Comparison of ENCODE assay signal across 5 cellular contexts in the genomic region with DNA sequence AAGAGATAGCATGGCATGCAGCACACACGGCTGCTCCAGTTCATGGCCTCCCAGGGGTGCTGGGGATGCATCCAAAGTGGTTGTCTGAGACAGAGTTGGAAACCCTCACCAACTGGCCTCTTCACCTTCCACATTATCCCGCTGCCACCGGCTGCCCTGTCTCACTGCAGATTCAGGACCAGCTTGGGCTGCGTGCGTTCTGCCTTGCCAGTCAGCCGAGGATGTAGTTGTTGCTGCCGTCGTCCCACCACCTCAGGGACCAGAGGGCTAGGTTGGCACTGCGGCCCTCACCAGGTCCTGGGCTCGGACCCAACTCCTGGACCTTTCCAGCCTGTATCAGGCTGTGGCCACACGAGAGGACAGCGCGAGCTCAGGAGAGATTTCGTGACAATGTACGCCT. TPM values are rescaled to one million over a fixed set of nuclear protein-coding genes. Genes with fewer than 3 reads are reported as not detected.
DNase-seq lines count a peak whose midpoint lies in the region; TF ChIP-seq lines count a peak whose summit lies in the region.
"Had no signal": no experiment of that assay in that cellular context is flagged by ENCODE, and none has a peak within 500 bp of the region (broad histone marks: within the 10 kb centered on the region; RNA-seq: fewer than 3 reads in every experiment).

No MANE protein-coding gene starts in this region.

- no peaks in the 10 kb centered on the region for H3K4me1 ChIP-seq in mammary epithelial cell (ENCODE audit: insufficient read depth, low read length)

- H3K4me2 ChIP-seq in mammary epithelial cell (ENCODE audit: insufficient read depth, low read depth, low read length): no peak overlapping the region

- no peak overlapping the region for H3K27ac ChIP-seq in mammary epithelial cell (ENCODE audit: insufficient read depth, low read depth, low read length)
- H3K27ac ChIP-seq: GM23248 had no signal

- no peak overlapping the region for H3K4me3 ChIP-seq in mammary epithelial cell (replicated peaks in 1 of 3; ENCODE audit: insufficient read depth in 1 of 3, low read depth in 2 of 3, low read length in 3 of 3)
- H3K4me3 ChIP-seq: GM23248 had no signal

- H3K9me3 ChIP-seq in mammary epithelial cell (replicated peaks; ENCODE audit: insufficient read depth, low read length): no peaks in the 10 kb centered on the region

- dilution Hi-C loops in mammary epithelial cell (cut with HindIII; ENCODE audit: low sequenced_read_pairs): no loop called here

- intact Hi-C loops in mammary epithelial cell (cut with micrococcal nuclease): no loop called here

- TSS peak; percentile 67 for BruUV-seq in mammary epithelial cell (replicated peaks; lab: Mats Ljungman, UMichigan)

- DNase-seq in mammary epithelial cell (no peak), GM13977 (ENCODE audit: low spot score) (no peak)
- DNase-seq: activated naive CD4-positive, alpha-beta T cell treated with anti-CD3 and anti-CD28 coated beads, Interleukin-2, amount 50 U/mL, for 16 hours; GM23248; Karpas-422 had no signal

- TF ChIP-seq CTCF in mammary epithelial cell (conservative IDR thresholded peaks at IDR 0.05 in 1 of 2, IDR thresholded peaks at IDR 0.05 in 1 of 2; ENCODE audit: extremely low read depth in 1 of 2, insufficient read depth in 1 of 2, low read depth in 1 of 2, low read length in 2 of 2) (no peak), GM13977 (IDR thresholded peaks at IDR 0.05; ENCODE audit: extremely low read depth, insufficient read depth, missing control alignments) (no peak)

- 100% methylated on average over 3 of the region's 15 CpGs for WGBS in mammary epithelial cell (ENCODE audit: low coverage, missing lambda C conversion rate)

- in situ Hi-C loops in mammary epithelial cell (cut with MboI; ENCODE audit: low sequenced_read_pairs in 2 of 2) (no loop called here), GM13977 (cut with MboI; ENCODE audit: low pct_unique_long_range_greater_than_20kb, low sequenced_read_pairs, unreplicated experiment) (no loop called here)

- no peak overlapping the region for H3K9ac ChIP-seq in mammary epithelial cell (ENCODE audit: insufficient read depth, low read length)
- H3K9ac ChIP-seq: GM23248 had no signal

- H4K20me1 ChIP-seq in mammary epithelial cell (ENCODE audit: insufficient read depth, low read length): no peaks in the 10 kb centered on the region

- H3K27me3 ChIP-seq in mammary epithelial cell (ENCODE audit: insufficient read depth, low read length): no peaks in the 10 kb centered on the region

- H3K36me3 ChIP-seq in mammary epithelial cell (ENCODE audit: insufficient read depth, low read length): peaks cover 43% of the 10 kb centered on the region

- no peak overlapping the region for H2AFZ ChIP-seq in mammary epithelial cell (ENCODE audit: low read depth, low read length)
- H2AFZ ChIP-seq: GM23248 had no signal

- H3K79me2 ChIP-seq in mammary epithelial cell (ENCODE audit: insufficient read depth, low read length): peaks cover 36% of the 10 kb centered on the region

- CTCF ChIA-PET in mammary epithelial cell (lab: Charles Lee; ENCODE audit: low non-redundant PET): no interaction called here

RNA-seq across cellular contexts. Expression of gene CIB1, which starts 4.8 kb away (rescaled TPM):
- 10 to 100 TPM; 14.8 to 74.6 TPM for total RNA-seq in mammary epithelial cell
- polyA plus RNA-seq in mammary epithelial cell: 115 TPM
- polyA minus RNA-seq in mammary epithelial cell: 42.4 TPM

RNA-seq across cellular contexts. Expression of gene GDPGP1, which starts 5.0 kb away (rescaled TPM):
- 1 to 10 TPM; 3.9 to 6.8 TPM for total RNA-seq in mammary epithelial cell
- polyA plus RNA-seq in mammary epithelial cell: 2.6 TPM
- 7.6 TPM for polyA minus RNA-seq in mammary epithelial cell

RNA-seq across cellular contexts. Expression of gene TTLL13, which starts 20.4 kb away (rescaled TPM):
- total RNA-seq in mammary epithelial cell: under 1 TPM; 0.17 to 0.21 TPM
- polyA plus RNA-seq in mammary epithelial cell: 0.02 TPM
- not detected for polyA minus RNA-seq in mammary epithelial cell
- total RNA-seq: GM23248 had no signal
- polyA plus RNA-seq: GM23248 had no signal

RNA-seq across cellular contexts. Expression of gene SEMA4B, which starts 27.8 kb away (rescaled TPM):
- total RNA-seq in mammary epithelial cell: 100 to 1,000 TPM in 1 of 2 donors, 10 to 100 TPM in 1; 44.3 to 108 TPM
- 85.9 TPM for polyA plus RNA-seq in mammary epithelial cell
- polyA minus RNA-seq in mammary epithelial cell: 152 TPM

RNA-seq across cellular contexts. Expression of gene NGRN, which starts 36.5 kb away (rescaled TPM):
- 10 to 100 TPM; 55.3 to 77.2 TPM for total RNA-seq in mammary epithelial cell
- polyA plus RNA-seq in mammary epithelial cell: 36.4 TPM
- polyA minus RNA-seq in mammary epithelial cell: 11.9 TPM
